1 cellular context compared by ENCODE assay signal in genomic region chr5:56480305-56481146, GRCh38.
TF ChIP-seq lines count a peak whose summit lies in the region.

No MANE protein-coding gene starts in this region.

TF ChIP-seq in HepG2, 621 proteins besides CTCF, POLR2A, EP300 and RAD21 (continued from another document and continues in another):
- TF ChIP-seq ZNF142 (CRISPR knock-in tag; IDR thresholded peaks at IDR 0.05) (no peak), ZNF354B (CRISPR knock-in tag; IDR thresholded peaks at IDR 0.05) (no peak), DNMT1 (CRISPR knock-in tag; IDR thresholded peaks at IDR 0.05) (no peak), RNF219 (CRISPR knock-in tag; IDR thresholded peaks at IDR 0.05) (no peak), ZNF792 (CRISPR knock-in tag; IDR thresholded peaks at IDR 0.05) (peak; percentile 66), ZFYVE20 (CRISPR knock-in tag; IDR thresholded peaks at IDR 0.05; ENCODE audit: borderline replicate concordance, low read depth) (no peak), RELA (CRISPR knock-in tag; IDR thresholded peaks at IDR 0.05) (no peak), ZNF30 (CRISPR knock-in tag; IDR thresholded peaks at IDR 0.05) (no peak), SIN3A (IDR thresholded peaks at IDR 0.05; ENCODE audit: borderline replicate concordance, low read depth, low read length) (no peak), ZNF276 (CRISPR knock-in tag; IDR thresholded peaks at IDR 0.05; ENCODE audit: low read depth) (peak; percentile 99), RAD51 (IDR thresholded peaks at IDR 0.05; ENCODE audit: borderline replicate concordance) (no peak), SALL1 (CRISPR knock-in tag; IDR thresholded peaks at IDR 0.05) (peak; percentile 83), XBP1 (CRISPR knock-in tag; IDR thresholded peaks at IDR 0.05) (no peak), ZNF331 (CRISPR knock-in tag; IDR thresholded peaks at IDR 0.05) (peak; percentile 55), EHMT2 (IDR thresholded peaks at IDR 0.05; ENCODE audit: borderline replicate concordance, low read depth, low read length) (no peak; the same call in 1 of the 2 replicates), ELF3 (CRISPR knock-in tag; IDR thresholded peaks at IDR 0.05) (peak; percentile 70), HBP1 (CRISPR knock-in tag; IDR thresholded peaks at IDR 0.05; ENCODE audit: low read depth) (no peak), NRL (CRISPR knock-in tag; IDR thresholded peaks at IDR 0.05; ENCODE audit: borderline replicate concordance) (0 out of 2 replicates have a peak, but pooled peaks have one; percentile 68), ARNT2 (CRISPR knock-in tag; IDR thresholded peaks at IDR 0.05; ENCODE audit: low read depth) (no peak), SIN3B (IDR thresholded peaks at IDR 0.05; ENCODE audit: low read length) (no peak), ISX (CRISPR knock-in tag; conservative IDR thresholded peaks at IDR 0.05) (no peak), ZC3H4 (CRISPR knock-in tag; IDR thresholded peaks at IDR 0.05; ENCODE audit: borderline replicate concordance) (no peak), ZNF543 (CRISPR knock-in tag; IDR thresholded peaks at IDR 0.05) (no peak; the same call in 1 of the 2 replicates), ZNF136 (CRISPR knock-in tag; IDR thresholded peaks at IDR 0.05; ENCODE audit: low read depth) (no peak), SNAPC2 (CRISPR knock-in tag; IDR thresholded peaks at IDR 0.05) (0 out of 2 replicates have a peak, but pooled peaks have one; percentile 41), ZNF547 (CRISPR knock-in tag; IDR thresholded peaks at IDR 0.05) (peak; percentile 33; the same call in 1 of the 2 replicates), ZNF691 (CRISPR knock-in tag; IDR thresholded peaks at IDR 0.05; ENCODE audit: borderline replicate concordance, low read depth) (peak; percentile 51; the same call in 1 of the 2 replicates), POGZ (CRISPR knock-in tag; IDR thresholded peaks at IDR 0.05) (peak; percentile 81)
- TF ChIP-seq, protein P1, sequence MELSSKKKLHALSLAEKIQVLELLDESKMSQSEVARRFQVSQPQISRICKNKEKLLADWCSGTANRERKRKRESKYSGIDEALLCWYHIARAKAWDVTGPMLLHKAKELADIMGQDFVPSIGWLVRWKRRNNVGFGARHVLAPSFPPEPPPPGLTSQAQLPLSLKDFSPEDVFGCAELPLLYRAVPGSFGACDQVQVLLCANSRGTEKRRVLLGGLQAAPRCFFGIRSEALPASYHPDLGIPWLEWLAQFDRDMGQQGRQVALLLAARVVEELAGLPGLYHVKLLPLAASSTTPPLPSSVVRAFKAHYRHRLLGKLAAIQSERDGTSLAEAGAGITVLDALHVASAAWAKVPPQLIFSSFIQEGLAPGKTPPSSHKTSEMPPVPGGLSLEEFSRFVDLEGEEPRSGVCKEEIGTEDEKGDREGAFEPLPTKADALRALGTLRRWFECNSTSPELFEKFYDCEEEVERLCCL (CRISPR knock-in tag; IDR thresholded peaks at IDR 0.05; ENCODE audit: borderline replicate concordance) = no peak
- TF ChIP-seq, protein P2, sequence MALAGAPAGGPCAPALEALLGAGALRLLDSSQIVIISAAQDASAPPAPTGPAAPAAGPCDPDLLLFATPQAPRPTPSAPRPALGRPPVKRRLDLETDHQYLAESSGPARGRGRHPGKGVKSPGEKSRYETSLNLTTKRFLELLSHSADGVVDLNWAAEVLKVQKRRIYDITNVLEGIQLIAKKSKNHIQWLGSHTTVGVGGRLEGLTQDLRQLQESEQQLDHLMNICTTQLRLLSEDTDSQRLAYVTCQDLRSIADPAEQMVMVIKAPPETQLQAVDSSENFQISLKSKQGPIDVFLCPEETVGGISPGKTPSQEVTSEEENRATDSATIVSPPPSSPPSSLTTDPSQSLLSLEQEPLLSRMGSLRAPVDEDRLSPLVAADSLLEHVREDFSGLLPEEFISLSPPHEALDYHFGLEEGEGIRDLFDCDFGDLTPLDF (CRISPR knock-in tag; IDR thresholded peaks at IDR 0.05) = 0 out of 2 replicates have a peak, but pooled peaks have one; percentile 35
- TF ChIP-seq, protein P3, sequence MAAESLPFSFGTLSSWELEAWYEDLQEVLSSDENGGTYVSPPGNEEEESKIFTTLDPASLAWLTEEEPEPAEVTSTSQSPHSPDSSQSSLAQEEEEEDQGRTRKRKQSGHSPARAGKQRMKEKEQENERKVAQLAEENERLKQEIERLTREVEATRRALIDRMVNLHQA (CRISPR knock-in tag; IDR thresholded peaks at IDR 0.05) = no peak
- TF ChIP-seq, protein P4, sequence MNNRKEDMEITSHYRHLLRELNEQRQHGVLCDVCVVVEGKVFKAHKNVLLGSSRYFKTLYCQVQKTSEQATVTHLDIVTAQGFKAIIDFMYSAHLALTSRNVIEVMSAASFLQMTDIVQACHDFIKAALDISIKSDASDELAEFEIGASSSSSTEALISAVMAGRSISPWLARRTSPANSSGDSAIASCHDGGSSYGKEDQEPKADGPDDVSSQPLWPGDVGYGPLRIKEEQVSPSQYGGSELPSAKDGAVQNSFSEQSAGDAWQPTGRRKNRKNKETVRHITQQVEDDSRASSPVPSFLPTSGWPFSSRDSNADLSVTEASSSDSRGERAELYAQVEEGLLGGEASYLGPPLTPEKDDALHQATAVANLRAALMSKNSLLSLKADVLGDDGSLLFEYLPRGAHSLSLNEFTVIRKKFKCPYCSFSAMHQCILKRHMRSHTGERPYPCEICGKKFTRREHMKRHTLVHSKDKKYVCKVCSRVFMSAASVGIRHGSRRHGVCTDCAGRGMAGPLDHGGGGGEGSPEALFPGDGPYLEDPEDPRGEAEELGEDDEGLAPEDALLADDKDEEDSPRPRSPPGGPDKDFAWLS (CRISPR knock-in tag; IDR thresholded peaks at IDR 0.05; ENCODE audit: borderline replicate concordance) = no peak
- TF ChIP-seq, protein P5, sequence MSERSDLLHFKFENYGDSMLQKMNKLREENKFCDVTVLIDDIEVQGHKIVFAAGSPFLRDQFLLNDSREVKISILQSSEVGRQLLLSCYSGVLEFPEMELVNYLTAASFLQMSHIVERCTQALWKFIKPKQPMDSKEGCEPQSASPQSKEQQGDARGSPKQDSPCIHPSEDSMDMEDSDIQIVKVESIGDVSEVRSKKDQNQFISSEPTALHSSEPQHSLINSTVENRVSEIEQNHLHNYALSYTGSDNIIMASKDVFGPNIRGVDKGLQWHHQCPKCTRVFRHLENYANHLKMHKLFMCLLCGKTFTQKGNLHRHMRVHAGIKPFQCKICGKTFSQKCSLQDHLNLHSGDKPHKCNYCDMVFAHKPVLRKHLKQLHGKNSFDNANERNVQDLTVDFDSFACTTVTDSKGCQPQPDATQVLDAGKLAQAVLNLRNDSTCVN (CRISPR knock-in tag; IDR thresholded peaks at IDR 0.05; ENCODE audit: borderline replicate concordance) = peak; percentile 71; the same call in 1 of the 2 replicates
- TF ChIP-seq, protein P6, sequence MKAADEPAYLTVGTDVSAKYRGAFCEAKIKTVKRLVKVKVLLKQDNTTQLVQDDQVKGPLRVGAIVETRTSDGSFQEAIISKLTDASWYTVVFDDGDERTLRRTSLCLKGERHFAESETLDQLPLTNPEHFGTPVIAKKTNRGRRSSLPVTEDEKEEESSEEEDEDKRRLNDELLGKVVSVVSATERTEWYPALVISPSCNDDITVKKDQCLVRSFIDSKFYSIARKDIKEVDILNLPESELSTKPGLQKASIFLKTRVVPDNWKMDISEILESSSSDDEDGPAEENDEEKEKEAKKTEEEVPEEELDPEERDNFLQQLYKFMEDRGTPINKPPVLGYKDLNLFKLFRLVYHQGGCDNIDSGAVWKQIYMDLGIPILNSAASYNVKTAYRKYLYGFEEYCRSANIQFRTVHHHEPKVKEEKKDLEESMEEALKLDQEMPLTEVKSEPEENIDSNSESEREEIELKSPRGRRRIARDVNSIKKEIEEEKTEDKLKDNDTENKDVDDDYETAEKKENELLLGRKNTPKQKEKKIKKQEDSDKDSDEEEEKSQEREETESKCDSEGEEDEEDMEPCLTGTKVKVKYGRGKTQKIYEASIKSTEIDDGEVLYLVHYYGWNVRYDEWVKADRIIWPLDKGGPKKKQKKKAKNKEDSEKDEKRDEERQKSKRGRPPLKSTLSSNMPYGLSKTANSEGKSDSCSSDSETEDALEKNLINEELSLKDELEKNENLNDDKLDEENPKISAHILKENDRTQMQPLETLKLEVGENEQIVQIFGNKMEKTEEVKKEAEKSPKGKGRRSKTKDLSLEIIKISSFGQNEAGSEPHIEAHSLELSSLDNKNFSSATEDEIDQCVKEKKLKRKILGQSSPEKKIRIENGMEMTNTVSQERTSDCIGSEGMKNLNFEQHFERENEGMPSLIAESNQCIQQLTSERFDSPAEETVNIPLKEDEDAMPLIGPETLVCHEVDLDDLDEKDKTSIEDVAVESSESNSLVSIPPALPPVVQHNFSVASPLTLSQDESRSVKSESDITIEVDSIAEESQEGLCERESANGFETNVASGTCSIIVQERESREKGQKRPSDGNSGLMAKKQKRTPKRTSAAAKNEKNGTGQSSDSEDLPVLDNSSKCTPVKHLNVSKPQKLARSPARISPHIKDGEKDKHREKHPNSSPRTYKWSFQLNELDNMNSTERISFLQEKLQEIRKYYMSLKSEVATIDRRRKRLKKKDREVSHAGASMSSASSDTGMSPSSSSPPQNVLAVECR (CRISPR knock-in tag; IDR thresholded peaks at IDR 0.05; ENCODE audit: borderline replicate concordance) = peak; percentile 60; the same call in 1 of the 2 replicates
